Comparison of ENCODE assay signal across 1 cellular context in the genomic region with DNA sequence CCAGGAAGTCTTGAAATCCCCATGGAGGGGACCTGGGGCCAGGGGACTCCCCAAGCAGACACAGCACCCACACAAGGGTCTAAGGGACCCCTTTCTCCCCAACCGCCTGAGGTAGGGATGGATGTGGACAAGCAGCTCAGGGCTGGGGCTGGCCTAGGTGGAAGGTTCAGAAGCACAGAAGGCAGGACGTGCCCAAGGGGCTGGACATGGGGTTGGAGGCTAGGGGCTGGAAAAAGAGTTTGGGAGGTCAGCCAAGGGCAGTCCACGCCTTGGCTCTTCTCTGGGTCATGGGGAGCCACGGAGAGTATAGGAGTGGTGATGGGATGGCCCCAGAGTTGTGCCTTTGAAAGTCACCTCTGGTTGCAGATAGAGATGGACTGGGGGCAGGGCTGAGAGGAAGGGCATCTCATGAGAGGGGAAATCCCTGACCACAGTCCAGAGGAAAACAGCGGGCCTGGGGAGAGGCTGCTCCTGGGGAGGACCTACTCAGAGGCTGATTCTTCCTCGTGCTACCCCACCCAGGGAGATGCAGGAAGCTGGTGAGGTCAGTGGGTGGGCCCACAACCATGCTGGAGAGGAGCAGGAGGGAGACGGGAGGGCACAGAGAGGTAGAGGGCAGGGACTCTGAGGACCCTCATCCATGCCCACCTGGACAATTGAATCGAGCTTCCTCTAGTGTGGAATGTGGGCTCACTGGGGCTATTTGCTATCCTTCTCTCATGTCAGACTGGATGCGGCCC.
TF ChIP-seq lines count a peak whose summit lies in the region.

No MANE protein-coding gene starts in this region.

TF ChIP-seq in GM12878, 131 proteins besides CTCF, POLR2A, EP300 and RAD21:
- TF ChIP-seq SMAD5 (IDR thresholded peaks at IDR 0.05; ENCODE audit: low read depth) = no peak
- TF ChIP-seq POLR2AphosphoS2 (IDR thresholded peaks at IDR 0.05; ENCODE audit: low read depth, low read length) = no peak
- no peak for TF ChIP-seq SMAD1 (IDR thresholded peaks at IDR 0.05; ENCODE audit: low read depth, partially characterized antibody)
- no peak for TF ChIP-seq BRCA1 (IDR thresholded peaks at IDR 0.05; ENCODE audit: low read depth, low read length)
- TF ChIP-seq, protein P1, sequence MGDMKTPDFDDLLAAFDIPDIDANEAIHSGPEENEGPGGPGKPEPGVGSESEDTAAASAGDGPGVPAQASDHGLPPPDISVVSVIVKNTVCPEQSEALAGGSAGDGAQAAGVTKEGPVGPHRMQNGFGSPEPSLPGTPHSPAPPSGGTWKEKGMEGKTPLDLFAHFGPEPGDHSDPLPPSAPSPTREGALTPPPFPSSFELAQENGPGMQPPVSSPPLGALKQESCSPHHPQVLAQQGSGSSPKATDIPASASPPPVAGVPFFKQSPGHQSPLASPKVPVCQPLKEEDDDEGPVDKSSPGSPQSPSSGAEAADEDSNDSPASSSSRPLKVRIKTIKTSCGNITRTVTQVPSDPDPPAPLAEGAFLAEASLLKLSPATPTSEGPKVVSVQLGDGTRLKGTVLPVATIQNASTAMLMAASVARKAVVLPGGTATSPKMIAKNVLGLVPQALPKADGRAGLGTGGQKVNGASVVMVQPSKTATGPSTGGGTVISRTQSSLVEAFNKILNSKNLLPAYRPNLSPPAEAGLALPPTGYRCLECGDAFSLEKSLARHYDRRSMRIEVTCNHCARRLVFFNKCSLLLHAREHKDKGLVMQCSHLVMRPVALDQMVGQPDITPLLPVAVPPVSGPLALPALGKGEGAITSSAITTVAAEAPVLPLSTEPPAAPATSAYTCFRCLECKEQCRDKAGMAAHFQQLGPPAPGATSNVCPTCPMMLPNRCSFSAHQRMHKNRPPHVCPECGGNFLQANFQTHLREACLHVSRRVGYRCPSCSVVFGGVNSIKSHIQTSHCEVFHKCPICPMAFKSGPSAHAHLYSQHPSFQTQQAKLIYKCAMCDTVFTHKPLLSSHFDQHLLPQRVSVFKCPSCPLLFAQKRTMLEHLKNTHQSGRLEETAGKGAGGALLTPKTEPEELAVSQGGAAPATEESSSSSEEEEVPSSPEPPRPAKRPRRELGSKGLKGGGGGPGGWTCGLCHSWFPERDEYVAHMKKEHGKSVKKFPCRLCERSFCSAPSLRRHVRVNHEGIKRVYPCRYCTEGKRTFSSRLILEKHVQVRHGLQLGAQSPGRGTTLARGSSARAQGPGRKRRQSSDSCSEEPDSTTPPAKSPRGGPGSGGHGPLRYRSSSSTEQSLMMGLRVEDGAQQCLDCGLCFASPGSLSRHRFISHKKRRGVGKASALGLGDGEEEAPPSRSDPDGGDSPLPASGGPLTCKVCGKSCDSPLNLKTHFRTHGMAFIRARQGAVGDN (IDR thresholded peaks at IDR 0.05) = no peak
- no peak for TF ChIP-seq NR2C1 (IDR thresholded peaks at IDR 0.05)
- no peak for TF ChIP-seq ZNF384 (IDR thresholded peaks at IDR 0.05; ENCODE audit: borderline replicate concordance, low read depth, low read length)
- TF ChIP-seq, protein P2, sequence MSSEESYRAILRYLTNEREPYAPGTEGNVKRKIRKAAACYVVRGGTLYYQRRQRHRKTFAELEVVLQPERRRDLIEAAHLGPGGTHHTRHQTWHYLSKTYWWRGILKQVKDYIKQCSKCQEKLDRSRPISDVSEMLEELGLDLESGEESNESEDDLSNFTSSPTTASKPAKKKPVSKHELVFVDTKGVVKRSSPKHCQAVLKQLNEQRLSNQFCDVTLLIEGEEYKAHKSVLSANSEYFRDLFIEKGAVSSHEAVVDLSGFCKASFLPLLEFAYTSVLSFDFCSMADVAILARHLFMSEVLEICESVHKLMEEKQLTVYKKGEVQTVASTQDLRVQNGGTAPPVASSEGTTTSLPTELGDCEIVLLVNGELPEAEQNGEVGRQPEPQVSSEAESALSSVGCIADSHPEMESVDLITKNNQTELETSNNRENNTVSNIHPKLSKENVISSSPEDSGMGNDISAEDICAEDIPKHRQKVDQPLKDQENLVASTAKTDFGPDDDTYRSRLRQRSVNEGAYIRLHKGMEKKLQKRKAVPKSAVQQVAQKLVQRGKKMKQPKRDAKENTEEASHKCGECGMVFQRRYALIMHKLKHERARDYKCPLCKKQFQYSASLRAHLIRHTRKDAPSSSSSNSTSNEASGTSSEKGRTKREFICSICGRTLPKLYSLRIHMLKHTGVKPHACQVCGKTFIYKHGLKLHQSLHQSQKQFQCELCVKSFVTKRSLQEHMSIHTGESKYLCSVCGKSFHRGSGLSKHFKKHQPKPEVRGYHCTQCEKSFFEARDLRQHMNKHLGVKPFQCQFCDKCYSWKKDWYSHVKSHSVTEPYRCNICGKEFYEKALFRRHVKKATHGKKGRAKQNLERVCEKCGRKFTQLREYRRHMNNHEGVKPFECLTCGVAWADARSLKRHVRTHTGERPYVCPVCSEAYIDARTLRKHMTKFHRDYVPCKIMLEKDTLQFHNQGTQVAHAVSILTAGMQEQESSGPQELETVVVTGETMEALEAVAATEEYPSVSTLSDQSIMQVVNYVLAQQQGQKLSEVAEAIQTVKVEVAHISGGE (CRISPR knock-in tag; IDR thresholded peaks at IDR 0.05) = no peak
- TF ChIP-seq SP1 (IDR thresholded peaks at IDR 0.05; ENCODE audit: low read depth, low read length) = no peak
- TF ChIP-seq, protein P3, sequence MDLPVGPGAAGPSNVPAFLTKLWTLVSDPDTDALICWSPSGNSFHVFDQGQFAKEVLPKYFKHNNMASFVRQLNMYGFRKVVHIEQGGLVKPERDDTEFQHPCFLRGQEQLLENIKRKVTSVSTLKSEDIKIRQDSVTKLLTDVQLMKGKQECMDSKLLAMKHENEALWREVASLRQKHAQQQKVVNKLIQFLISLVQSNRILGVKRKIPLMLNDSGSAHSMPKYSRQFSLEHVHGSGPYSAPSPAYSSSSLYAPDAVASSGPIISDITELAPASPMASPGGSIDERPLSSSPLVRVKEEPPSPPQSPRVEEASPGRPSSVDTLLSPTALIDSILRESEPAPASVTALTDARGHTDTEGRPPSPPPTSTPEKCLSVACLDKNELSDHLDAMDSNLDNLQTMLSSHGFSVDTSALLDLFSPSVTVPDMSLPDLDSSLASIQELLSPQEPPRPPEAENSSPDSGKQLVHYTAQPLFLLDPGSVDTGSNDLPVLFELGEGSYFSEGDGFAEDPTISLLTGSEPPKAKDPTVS (IDR thresholded peaks at IDR 0.05; ENCODE audit: low read depth, low read length) = no peak
- TF ChIP-seq PAX5 (IDR thresholded peaks at IDR 0.05; ENCODE audit: borderline replicate concordance, low read depth, low read length) = no peak
